11 cellular contexts compared by ENCODE assay signal in the genomic region with DNA sequence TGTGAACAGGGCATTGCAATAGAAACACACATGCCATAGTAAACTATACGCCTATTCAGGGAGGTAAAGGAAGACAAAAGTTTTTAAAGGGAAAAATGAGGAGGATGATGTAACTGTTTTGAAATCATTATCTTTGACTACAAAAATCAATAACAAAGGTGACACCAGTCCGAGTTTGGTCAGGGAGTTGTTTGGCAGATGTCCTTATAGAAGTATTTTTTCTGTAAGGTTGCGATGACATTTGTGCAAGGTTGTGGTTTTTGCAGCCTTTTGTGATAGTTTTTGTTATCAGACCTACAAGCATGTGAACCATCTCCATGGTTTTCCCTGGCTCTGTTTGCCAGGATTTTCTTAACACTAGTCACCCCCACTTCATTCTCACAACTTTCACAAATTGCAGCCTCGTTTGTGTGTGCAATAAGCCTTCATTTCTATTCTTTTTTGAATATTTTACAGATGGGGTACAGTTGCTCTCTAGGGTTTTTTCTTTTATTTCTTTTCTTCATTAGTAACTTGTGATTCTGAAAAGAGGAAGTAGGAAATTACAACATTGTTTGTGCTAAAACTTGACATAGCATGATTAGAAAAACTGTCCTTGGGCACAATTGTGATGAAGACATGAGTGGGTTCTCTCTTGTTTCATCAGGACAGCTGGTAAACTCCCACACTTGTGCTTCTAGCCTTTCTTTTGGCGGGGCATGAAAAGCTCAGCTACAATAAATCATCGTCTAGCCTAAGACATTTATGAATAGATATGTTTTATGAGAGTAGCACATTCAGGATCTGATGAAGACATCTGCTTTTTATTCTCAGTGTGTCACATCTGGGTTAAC.
DNase-seq lines count a peak whose midpoint lies in the region; ATAC-seq and TF ChIP-seq lines count a peak whose summit lies in the region.
"Had no signal": no experiment of that assay in that cellular context is flagged by ENCODE, and none has a peak within 500 bp of the region (broad histone marks: within the 10 kb centered on the region; RNA-seq: fewer than 3 reads in every experiment).

No MANE protein-coding gene starts in this region.

- H3K36me3 Mint-ChIP-seq in T-helper 17 cell (ENCODE audit: low read depth): no peaks in the 10 kb centered on the region

- DNase-seq in A172 (ENCODE audit: low spot score) (peak; percentile 7), amniotic epithelial cell (ENCODE audit: low read depth) (peak; percentile 38), NCI-H345 (lab: John Stamatoyannopoulos, UW) (no peak), T-helper 17 cell (no peak), omental fat pad (ENCODE audit: low spot score) (no peak)
- DNase-seq: NCI-H1048, SHP77 had no signal

- no peaks in the 10 kb centered on the region for H3K27me3 Mint-ChIP-seq in T-helper 17 cell

- no peaks in the 10 kb centered on the region for H3K4me1 Mint-ChIP-seq in T-helper 17 cell

- H3K27ac Mint-ChIP-seq in T-helper 17 cell: no peak overlapping the region

- no peak overlapping the region for H3K4me3 Mint-ChIP-seq in T-helper 17 cell

- peak; percentile 47 for ATAC-seq in GM19324 (IDR thresholded peaks at IDR 0.05; ENCODE audit: low FRiP score, unreplicated experiment)
- peak; percentile 71 for ATAC-seq in HG03432 (IDR thresholded peaks at IDR 0.05; ENCODE audit: unreplicated experiment)
- ATAC-seq in T-helper 17 cell: no peak
- no peak for ATAC-seq in omental fat pad (ENCODE audit: low FRiP score)
- ATAC-seq in HG03469 (IDR thresholded peaks at IDR 0.05; ENCODE audit: unreplicated experiment): no peak

- H3K9me3 ChIP-seq in T-helper 17 cell (ENCODE audit: control insufficient read depth, low read length, poor library complexity, severe bottlenecking): no peaks in the 10 kb centered on the region
- H3K9me3 ChIP-seq: ascending aorta had no signal

- TF ChIP-seq CTCF in omental fat pad (IDR thresholded peaks at IDR 0.05): no peak

Comparison
In these comparisons a context has a peak if more than half of its experiments do, and no peak if none do; other contexts are left out.
1. DNase-seq: peak in A172 (single experiment) and amniotic epithelial cell (single experiment); none in NCI-H345 (single experiment), T-helper 17 cell (0 of 3) and omental fat pad (single experiment).
2. ATAC-seq: peak in GM19324 (single experiment) and HG03432 (single experiment); none in T-helper 17 cell (single experiment), omental fat pad (single experiment) and HG03469 (single experiment).